In the genomic region with DNA sequence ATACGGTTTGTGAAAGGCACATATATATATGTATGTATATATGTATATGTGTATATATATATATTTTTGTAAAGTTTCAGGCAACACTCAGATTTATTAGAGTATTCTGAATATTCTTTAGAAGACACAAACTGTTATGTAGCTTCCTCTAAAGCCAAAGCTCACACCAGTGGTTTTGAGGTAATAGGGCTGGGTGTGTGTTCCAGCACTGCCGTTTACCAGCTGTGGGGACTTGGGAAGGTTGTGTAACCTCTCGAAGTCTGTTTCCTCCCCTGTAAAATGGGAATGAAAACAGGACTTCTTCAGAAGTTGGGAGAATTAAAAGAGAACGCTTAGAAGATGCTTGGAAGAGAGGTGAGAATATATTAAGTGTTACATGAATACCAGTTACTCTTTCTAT, we compare ENCODE assay signal across 1 cellular context.
TF ChIP-seq lines count a peak whose summit lies in the region.

No MANE protein-coding gene starts in this region.

TF ChIP-seq in WTC11, 78 proteins besides CTCF, POLR2A, EP300 and RAD21 (continued from another document):
- TF ChIP-seq, protein P1, sequence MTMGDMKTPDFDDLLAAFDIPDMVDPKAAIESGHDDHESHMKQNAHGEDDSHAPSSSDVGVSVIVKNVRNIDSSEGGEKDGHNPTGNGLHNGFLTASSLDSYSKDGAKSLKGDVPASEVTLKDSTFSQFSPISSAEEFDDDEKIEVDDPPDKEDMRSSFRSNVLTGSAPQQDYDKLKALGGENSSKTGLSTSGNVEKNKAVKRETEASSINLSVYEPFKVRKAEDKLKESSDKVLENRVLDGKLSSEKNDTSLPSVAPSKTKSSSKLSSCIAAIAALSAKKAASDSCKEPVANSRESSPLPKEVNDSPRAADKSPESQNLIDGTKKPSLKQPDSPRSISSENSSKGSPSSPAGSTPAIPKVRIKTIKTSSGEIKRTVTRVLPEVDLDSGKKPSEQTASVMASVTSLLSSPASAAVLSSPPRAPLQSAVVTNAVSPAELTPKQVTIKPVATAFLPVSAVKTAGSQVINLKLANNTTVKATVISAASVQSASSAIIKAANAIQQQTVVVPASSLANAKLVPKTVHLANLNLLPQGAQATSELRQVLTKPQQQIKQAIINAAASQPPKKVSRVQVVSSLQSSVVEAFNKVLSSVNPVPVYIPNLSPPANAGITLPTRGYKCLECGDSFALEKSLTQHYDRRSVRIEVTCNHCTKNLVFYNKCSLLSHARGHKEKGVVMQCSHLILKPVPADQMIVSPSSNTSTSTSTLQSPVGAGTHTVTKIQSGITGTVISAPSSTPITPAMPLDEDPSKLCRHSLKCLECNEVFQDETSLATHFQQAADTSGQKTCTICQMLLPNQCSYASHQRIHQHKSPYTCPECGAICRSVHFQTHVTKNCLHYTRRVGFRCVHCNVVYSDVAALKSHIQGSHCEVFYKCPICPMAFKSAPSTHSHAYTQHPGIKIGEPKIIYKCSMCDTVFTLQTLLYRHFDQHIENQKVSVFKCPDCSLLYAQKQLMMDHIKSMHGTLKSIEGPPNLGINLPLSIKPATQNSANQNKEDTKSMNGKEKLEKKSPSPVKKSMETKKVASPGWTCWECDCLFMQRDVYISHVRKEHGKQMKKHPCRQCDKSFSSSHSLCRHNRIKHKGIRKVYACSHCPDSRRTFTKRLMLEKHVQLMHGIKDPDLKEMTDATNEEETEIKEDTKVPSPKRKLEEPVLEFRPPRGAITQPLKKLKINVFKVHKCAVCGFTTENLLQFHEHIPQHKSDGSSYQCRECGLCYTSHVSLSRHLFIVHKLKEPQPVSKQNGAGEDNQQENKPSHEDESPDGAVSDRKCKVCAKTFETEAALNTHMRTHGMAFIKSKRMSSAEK (CRISPR knock-in tag; IDR thresholded peaks at IDR 0.05; ENCODE audit: borderline replicate concordance): no peak
- TF ChIP-seq ZNF232 (CRISPR knock-in tag; IDR thresholded peaks at IDR 0.05): no peak
- TF ChIP-seq ETV6 (CRISPR knock-in tag; IDR thresholded peaks at IDR 0.05): no peak
- TF ChIP-seq, protein P2, sequence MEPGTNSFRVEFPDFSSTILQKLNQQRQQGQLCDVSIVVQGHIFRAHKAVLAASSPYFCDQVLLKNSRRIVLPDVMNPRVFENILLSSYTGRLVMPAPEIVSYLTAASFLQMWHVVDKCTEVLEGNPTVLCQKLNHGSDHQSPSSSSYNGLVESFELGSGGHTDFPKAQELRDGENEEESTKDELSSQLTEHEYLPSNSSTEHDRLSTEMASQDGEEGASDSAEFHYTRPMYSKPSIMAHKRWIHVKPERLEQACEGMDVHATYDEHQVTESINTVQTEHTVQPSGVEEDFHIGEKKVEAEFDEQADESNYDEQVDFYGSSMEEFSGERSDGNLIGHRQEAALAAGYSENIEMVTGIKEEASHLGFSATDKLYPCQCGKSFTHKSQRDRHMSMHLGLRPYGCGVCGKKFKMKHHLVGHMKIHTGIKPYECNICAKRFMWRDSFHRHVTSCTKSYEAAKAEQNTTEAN (CRISPR knock-in tag; IDR thresholded peaks at IDR 0.05): no peak
- TF ChIP-seq, protein P3, sequence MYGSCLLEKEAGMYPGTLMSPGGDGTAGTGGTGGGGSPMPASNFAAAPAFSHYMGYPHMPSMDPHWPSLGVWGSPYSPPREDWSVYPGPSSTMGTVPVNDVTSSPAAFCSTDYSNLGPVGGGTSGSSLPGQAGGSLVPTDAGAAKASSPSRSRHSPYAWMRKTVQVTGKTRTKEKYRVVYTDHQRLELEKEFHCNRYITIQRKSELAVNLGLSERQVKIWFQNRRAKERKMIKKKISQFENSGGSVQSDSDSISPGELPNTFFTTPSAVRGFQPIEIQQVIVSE (CRISPR knock-in tag; IDR thresholded peaks at IDR 0.05; ENCODE audit: borderline replicate concordance): no peak
